26 cellular contexts compared by ENCODE assay signal in genomic region chr9:121437891-121438290, GRCh38.
DNase-seq lines count a peak whose midpoint lies in the region; ATAC-seq, FAIRE-seq and TF ChIP-seq lines count a peak whose summit lies in the region.
"Had no signal": no experiment of that assay in that cellular context is flagged by ENCODE, and none has a peak within 500 bp of the region (broad histone marks: within the 10 kb centered on the region; RNA-seq: fewer than 3 reads in every experiment).

No MANE protein-coding gene starts in this region.

- H3K4me3 Mint-ChIP-seq in glutamatergic neuron (ENCODE audit: unreplicated experiment), result no peak overlapping the region
- H3K4me3 Mint-ChIP-seq: CD4-positive, alpha-beta memory T cell; CD4-positive, CD25-positive, alpha-beta regulatory T cell; CD8-positive, alpha-beta memory T cell had no signal

- BruUV-seq in HepG2 (replicated peaks; lab: Mats Ljungman, UMichigan), result no TSS peak
- no TSS peak for BruUV-seq in IMR-90 (replicated peaks; lab: Mats Ljungman, UMichigan)
- BruUV-seq in K562 (replicated peaks; lab: Mats Ljungman, UMichigan), result no TSS peak

- no peak overlapping the region for H4K5ac ChIP-seq in IMR-90 (ENCODE audit: low read depth, low read length)

- H2AK9ac ChIP-seq in IMR-90 (replicated peaks; ENCODE audit: low read depth, low read length, poor library complexity), result no peak overlapping the region

- peaks cover 20% of the 10 kb centered on the region for H3K4me1 ChIP-seq in HepG2 (ENCODE audit: insufficient read depth, low read length)
- no peaks in the 10 kb centered on the region for H3K4me1 ChIP-seq in right lobe of liver
- no peaks in the 10 kb centered on the region for H3K4me1 ChIP-seq in IMR-90 (ENCODE audit: control insufficient read depth, insufficient read depth, low read length)
- H3K4me1 ChIP-seq in K562 (replicated peaks in 1 of 2; ENCODE audit: control insufficient read depth in 2 of 2, insufficient read depth in 2 of 2, low read length in 2 of 2), result no peaks in the 10 kb centered on the region
- H3K4me1 ChIP-seq: BE2C had no signal

- H3K27me3 ChIP-seq in HepG2 (ENCODE audit: control insufficient read depth in 1 of 2, insufficient read depth in 2 of 2, low read length in 2 of 2), result peaks cover 0 to 1% of the 10 kb centered on the region in 2 experiments; a peak in 3 of 5 replicates
- H3K27me3 ChIP-seq in right lobe of liver, result no peaks in the 10 kb centered on the region
- peaks cover 29% of the 10 kb centered on the region for H3K27me3 ChIP-seq in IMR-90 (ENCODE audit: control insufficient read depth, insufficient read depth, low read length)
- H3K27me3 ChIP-seq in K562 (ENCODE audit: control insufficient read depth in 2 of 2, insufficient read depth in 2 of 2, low read length in 2 of 2), result no peaks in the 10 kb centered on the region; a peak in 1 of 5 replicates
- H3K27me3 ChIP-seq: BLaER1 had no signal

- dilution Hi-C loops in IMR-90 (cut with HindIII; ENCODE audit: low sequenced_read_pairs, unreplicated experiment), result no loop called here

- no peak overlapping the region for H4K91ac ChIP-seq in IMR-90 (ENCODE audit: insufficient read depth, low read depth, low read length)

- TF ChIP-seq RAD21 in HepG2 (CRISPR knock-in tag; IDR thresholded peaks at IDR 0.05), result no peak
- no peak for TF ChIP-seq RAD21 in IMR-90 (IDR thresholded peaks at IDR 0.05; ENCODE audit: low read length)
- TF ChIP-seq RAD21 in K562 (CRISPR knock-in tag; conservative IDR thresholded peaks at IDR 0.05 in 1 of 2, IDR thresholded peaks at IDR 0.05 in 1 of 2), result no peak

- no peak overlapping the region for H3K23ac ChIP-seq in IMR-90 (ENCODE audit: low read depth, low read length)

- ATAC-seq in HepG2 (no peak), right lobe of liver (no peak), IMR-90 (ENCODE audit: low read depth) (no peak), K562 (no peak)

- no peaks in the 10 kb centered on the region for H3K36me3 Mint-ChIP-seq in glutamatergic neuron (ENCODE audit: unreplicated experiment)
- H3K36me3 Mint-ChIP-seq: CD14-positive monocyte; CD4-positive, alpha-beta memory T cell; CD4-positive, CD25-positive, alpha-beta regulatory T cell; CD8-positive, alpha-beta memory T cell had no signal

- H3K14ac ChIP-seq in IMR-90 (replicated peaks; ENCODE audit: low read depth, low read length), result no peak overlapping the region

- TF ChIP-seq EP300 in HepG2 (IDR thresholded peaks at IDR 0.05; ENCODE audit: low read depth in 2 of 2, low read length in 2 of 2), result no peak
- no peak for TF ChIP-seq EP300 in HepG2 (CRISPR knock-in tag; IDR thresholded peaks at IDR 0.05; ENCODE audit: borderline replicate concordance)
- TF ChIP-seq EP300 in K562 (IDR thresholded peaks at IDR 0.05; ENCODE audit: low read length), result no peak

- H3K79me1 ChIP-seq in IMR-90 (ENCODE audit: low read depth in 1 of 2, low read length in 2 of 2), result no peaks in the 10 kb centered on the region

- 41% methylated on average over 3 of the region's 3 CpGs for WGBS in HepG2 (ENCODE audit: low lambda C conversion rate)
- WGBS in right lobe of liver (ENCODE audit: insufficient coverage, low coverage, low lambda C conversion rate, missing lambda C conversion rate), result 91% methylated on average over 3 of the region's 3 CpGs
- WGBS in IMR-90 (ENCODE audit: extremely low coverage in 2 of 2, insufficient read length in 1 of 2), 2 experiments, result no CpG with 5 or more reads among the region's 3 CpGs
- 20% methylated on average over 3 of the region's 3 CpGs for WGBS in K562 (ENCODE audit: insufficient coverage, low coverage, missing lambda C conversion rate)

- no peak overlapping the region for H3K4me3 ChIP-seq in HepG2 (replicated peaks in 1 of 3; ENCODE audit: insufficient read depth in 1 of 3, low read depth in 2 of 3, low read length in 3 of 3)
- no peak overlapping the region for H3K4me3 ChIP-seq in right lobe of liver
- no peak overlapping the region for H3K4me3 ChIP-seq in IMR-90 (ENCODE audit: insufficient read depth, low read depth, low read length)
- H3K4me3 ChIP-seq in K562, result no peak overlapping the region
- H3K4me3 ChIP-seq: BLaER1 had no signal

- H2AFZ ChIP-seq in HepG2 (ENCODE audit: low read length) (no peak overlapping the region), IMR-90 (replicated peaks; ENCODE audit: low read length, poor library complexity) (no peak overlapping the region), K562 (ENCODE audit: low read depth, low read length) (no peak overlapping the region)

- in situ Hi-C loops in HepG2 (cut with HindIII; ENCODE audit: extremely low pct_ligation_motif_present, low pct_unique_long_range_greater_than_20kb), result no loop called here
- in situ Hi-C loops in IMR-90 (cut with MboI; ENCODE audit: low sequenced_read_pairs), result no loop called here
- in situ Hi-C loops in K562 (cut with MboI), result no loop called here

- H3K18ac ChIP-seq in IMR-90 (ENCODE audit: low read depth, low read length), result no peak overlapping the region

- H2BK120ac ChIP-seq in IMR-90 (ENCODE audit: low read depth, low read length), result no peak overlapping the region

- H3K36me3 ChIP-seq in HepG2 (replicated peaks in 1 of 2; ENCODE audit: control insufficient read depth in 1 of 2, insufficient read depth in 2 of 2, low read length in 2 of 2), result no peaks in the 10 kb centered on the region
- H3K36me3 ChIP-seq in right lobe of liver, result no peaks in the 10 kb centered on the region
- H3K36me3 ChIP-seq in IMR-90 (ENCODE audit: control insufficient read depth, insufficient read depth, low read length), result no peaks in the 10 kb centered on the region
- H3K36me3 ChIP-seq in K562 (ENCODE audit: control insufficient read depth, insufficient read depth, low read length), result no peaks in the 10 kb centered on the region
- H3K36me3 ChIP-seq: BE2C, BLaER1 had no signal

- intact Hi-C loops in HepG2 (cut with micrococcal nuclease; ENCODE audit: unreplicated experiment) (no loop called here), right lobe of liver (cut with DNase I) (no loop called here), IMR-90 (cut with micrococcal nuclease) (loop anchor here (5.0 kb wide), 1 partner anchor 214 kb away; the partner anchor contains the start of gene DAB2IP), K562 (cut with micrococcal nuclease) (no loop called here)

- H3K27me3 Mint-ChIP-seq in glutamatergic neuron (ENCODE audit: unreplicated experiment), result no peaks in the 10 kb centered on the region

- H2BK20ac ChIP-seq in IMR-90 (ENCODE audit: low read depth, low read length), result no peak overlapping the region

- TF ChIP-seq POLR2A in HepG2 (IDR thresholded peaks at IDR 0.05; ENCODE audit: insufficient read depth in 1 of 2, low read depth in 2 of 2, low read length in 2 of 2) (no peak), right lobe of liver (IDR thresholded peaks at IDR 0.05) (no peak), IMR-90 (IDR thresholded peaks at IDR 0.05; ENCODE audit: low read depth, low read length) (no peak), K562 (conservative IDR thresholded peaks at IDR 0.05) (no peak)

- no peak overlapping the region for H2BK5ac ChIP-seq in IMR-90 (ENCODE audit: low read depth, low read length, poor library complexity, severe bottlenecking)

- no peak for DNase-seq in HepG2 (ENCODE audit: low spot score)
- no peak for DNase-seq in right lobe of liver
- DNase-seq in IMR-90, result no peak
- DNase-seq in K562 (ENCODE audit: extremely low read depth in 1 of 4, low spot score in 3 of 4), result no peak
- no peak for DNase-seq in glutamatergic neuron
- no peak for DNase-seq in NK-92 (lab: John Stamatoyannopoulos, UW; ENCODE audit: unreplicated experiment)
- DNase-seq: 8988T; ACHN; BE2C; C1 segment of cervical spinal cord; CD4-positive, alpha-beta memory T cell; CD4-positive, CD25-positive, alpha-beta regulatory T cell; CD8-positive, alpha-beta memory T cell; COR-L47; DMS 273 treated with DMSO at 0.1 percent for 48 hours; DMS153; DMS53; DMS79; DND-41; EL; GF-D8 had no signal

- H2AK5ac ChIP-seq in IMR-90 (ENCODE audit: low read depth, low read length), result no peak overlapping the region

- no peak overlapping the region for H3K4me2 ChIP-seq in HepG2 (ENCODE audit: low read depth, low read length)
- H3K4me2 ChIP-seq in IMR-90 (ENCODE audit: low read depth, low read length), result no peak overlapping the region
- no peak overlapping the region for H3K4me2 ChIP-seq in K562 (ENCODE audit: insufficient read depth, low read length)
- H3K4me2 ChIP-seq: BLaER1 had no signal

- POLR2A ChIA-PET in HepG2 (lab: Yijun Ruan, JAX) (no interaction called here), IMR-90 (lab: Charles Lee; ENCODE audit: unreplicated experiment) (no interaction called here), K562 (lab: Yijun Ruan, JAX) (no interaction called here)

- H2BK15ac ChIP-seq in IMR-90 (ENCODE audit: low read depth, low read length), result no peak overlapping the region

- no peak for FAIRE-seq in HepG2 (lab: Jason Lieb, UNC)
- no peak for FAIRE-seq in K562 (lab: Jason Lieb, UNC)
- FAIRE-seq: A204.1, GM12891, GM18507 had no signal

- TF ChIP-seq CTCF in HepG2 (CRISPR knock-in tag; IDR thresholded peaks at IDR 0.05) (no peak), right lobe of liver (IDR thresholded peaks at IDR 0.05) (no peak), IMR-90 (conservative IDR thresholded peaks at IDR 0.05; ENCODE audit: low read depth, low read length) (no peak), K562 (IDR thresholded peaks at IDR 0.05 in 2 of 3, conservative IDR thresholded peaks at IDR 0.05 in 1 of 3; ENCODE audit: insufficient read depth in 2 of 3, low read depth in 1 of 3, low read length in 3 of 3) (no peak), glutamatergic neuron (IDR thresholded peaks at IDR 0.05; ENCODE audit: partially characterized antibody, unreplicated experiment) (no peak)

- H3K9ac ChIP-seq in HepG2 (ENCODE audit: insufficient read depth, low read depth, low read length) (no peak overlapping the region), IMR-90 (ENCODE audit: low read depth, low read length) (no peak overlapping the region), K562 (ENCODE audit: insufficient read depth in 1 of 2, low read depth in 2 of 2, low read length in 2 of 2) (no peak overlapping the region)
- H3K9ac ChIP-seq: BLaER1 had no signal

- no peaks in the 10 kb centered on the region for H3K9me3 Mint-ChIP-seq in glutamatergic neuron (ENCODE audit: unreplicated experiment)
- H3K9me3 Mint-ChIP-seq: CD8-positive, alpha-beta memory T cell had no signal

- H4K8ac ChIP-seq in IMR-90 (ENCODE audit: low read depth in 2 of 2, low read length in 2 of 2), result no peak overlapping the region

- H3K9me1 ChIP-seq in IMR-90 (ENCODE audit: insufficient read depth, low read length), result no peaks in the 10 kb centered on the region
- no peaks in the 10 kb centered on the region for H3K9me1 ChIP-seq in K562 (ENCODE audit: control insufficient read depth, insufficient read depth, low read length)

- H3K56ac ChIP-seq in IMR-90 (ENCODE audit: extremely low read depth, insufficient read depth, low read length), result no peak overlapping the region

- no peaks in the 10 kb centered on the region for H3K4me1 Mint-ChIP-seq in glutamatergic neuron (ENCODE audit: low read depth, unreplicated experiment)
- H3K4me1 Mint-ChIP-seq: CD14-positive monocyte; CD4-positive, alpha-beta memory T cell; CD4-positive, CD25-positive, alpha-beta regulatory T cell; CD8-positive, alpha-beta memory T cell had no signal

- H4K20me1 ChIP-seq in HepG2 (ENCODE audit: insufficient read depth, low read length) (no peaks in the 10 kb centered on the region), IMR-90 (ENCODE audit: insufficient read depth, low read length) (no peaks in the 10 kb centered on the region), K562 (replicated peaks; ENCODE audit: control insufficient read depth, insufficient read depth, low read length) (no peaks in the 10 kb centered on the region)
- H4K20me1 ChIP-seq: BLaER1 had no signal

- no peak overlapping the region for H3K27ac Mint-ChIP-seq in glutamatergic neuron (ENCODE audit: unreplicated experiment)
- H3K27ac Mint-ChIP-seq: CD14-positive monocyte; CD4-positive, alpha-beta memory T cell; CD4-positive, CD25-positive, alpha-beta regulatory T cell; CD8-positive, alpha-beta memory T cell had no signal

- CTCF ChIA-PET in HepG2 (lab: Yijun Ruan, JAX; ENCODE audit: low intra/inter-chr PET ratio, low total read pairs), result interaction anchor here (1.8 kb wide), 1 partner anchor 118 kb away, joined by 6 read pairs; no protein-coding TSS in a partner anchor
- CTCF ChIA-PET in IMR-90 (lab: Yijun Ruan, JAX), result no interaction called here
- CTCF ChIA-PET in K562 (lab: Yijun Ruan, JAX; ENCODE audit: low intra/inter-chr PET ratio), result no interaction called here

- H3K79me2 ChIP-seq in HepG2 (ENCODE audit: insufficient read depth, low read length), result no peaks in the 10 kb centered on the region
- no peaks in the 10 kb centered on the region for H3K79me2 ChIP-seq in K562 (ENCODE audit: control insufficient read depth, insufficient read depth, low read length)

- no peaks in the 10 kb centered on the region for H3K9me3 ChIP-seq in HepG2 (ENCODE audit: low read length)
- no peaks in the 10 kb centered on the region for H3K9me3 ChIP-seq in right lobe of liver
- no peaks in the 10 kb centered on the region for H3K9me3 ChIP-seq in IMR-90 (ENCODE audit: control insufficient read depth, insufficient read depth, low read length)
- no peaks in the 10 kb centered on the region for H3K9me3 ChIP-seq in K562 (replicated peaks; ENCODE audit: control insufficient read depth, insufficient read depth, low read depth, low read length)
- H3K9me3 ChIP-seq: BE2C, BLaER1 had no signal

- no peak overlapping the region for H3K4ac ChIP-seq in IMR-90 (ENCODE audit: low read depth, low read length)

- H3K27ac ChIP-seq in HepG2 (ENCODE audit: extremely low read length, insufficient read depth, low read length), result no peak overlapping the region
- no peak overlapping the region for H3K27ac ChIP-seq in right lobe of liver
- no peak overlapping the region for H3K27ac ChIP-seq in IMR-90 (ENCODE audit: insufficient read depth, low read length)
- no peak overlapping the region for H3K27ac ChIP-seq in K562 (ENCODE audit: extremely low read depth, low read depth, low read length)
- H3K27ac ChIP-seq: BLaER1 had no signal

Comparison
In these comparisons a context has a peak if more than half of its experiments do, and no peak if none do; other contexts are left out.
1. Of the 241 proteins assayed by ChIP-seq in both HepG2 and K562: peak only in HepG2: none; only in K562: none; in both: CEBPB; in neither: 239; mixed calls (peak in some experiments, not most) for 1.